Comparison of ENCODE assay signal across 29 cellular contexts in genomic region chr5:80165430-80165829, GRCh38.
DNase-seq lines count a peak whose midpoint lies in the region; FAIRE-seq and TF ChIP-seq lines count a peak whose summit lies in the region.
"Had no signal": no experiment of that assay in that cellular context is flagged by ENCODE, and none has a peak within 500 bp of the region (broad histone marks: within the 10 kb centered on the region; RNA-seq: fewer than 3 reads in every experiment).

No MANE protein-coding gene starts in this region.

- no peak overlapping the region for H2AFZ ChIP-seq in mesenchymal stem cell (ENCODE audit: low read depth, low read length)

- DNase-seq in CD4-positive, alpha-beta memory T cell, result no peak
- no peak for DNase-seq in CD8-positive, alpha-beta memory T cell
- DNase-seq in amniotic epithelial cell (ENCODE audit: low read depth) (peak; percentile 81), mesenchymal stem cell (peak; percentile 30), NCI-H2081 (lab: John Stamatoyannopoulos, UW) (no peak), endothelial cell (ENCODE audit: low spot score) (no peak), D721Med (ENCODE audit: insufficient read length, low spot score) (no peak), SKM-1 treated with dmso at 0.1 percent for 144 hours (lab: John Stamatoyannopoulos, UW; ENCODE audit: unreplicated experiment) (no peak)
- DNase-seq: activated B cell treated with CpG ODN at 0.5 μM for 24 hours; activated CD8-positive, alpha-beta T cell treated with anti-CD3 and anti-CD28 coated beads for 36 hours; activated gamma-delta T cell; aorta; cortex of kidney; DMS 273 treated with DMSO at 0.1 percent for 48 hours; effector memory CD8-positive, alpha-beta T cell; foreskin keratinocyte; heart right ventricle; Karpas-422; NCI-H1436 treated with DMSO at 0.1 percent for 48 hours; NCI-H2171; NCI-H524; occipital lobe; SHP77; SW 1271 had no signal

- H3K9ac ChIP-seq in mesenchymal stem cell (ENCODE audit: low read length), result no peak overlapping the region

- intact Hi-C loops in CD4-positive, alpha-beta memory T cell (cut with micrococcal nuclease), result loop anchor here (2.0 kb wide), 1 partner anchor 17 kb away; no protein-coding TSS in a partner anchor

- POLR2A ChIA-PET in CD4-positive, alpha-beta memory T cell (lab: Charles Lee; ENCODE audit: partially characterized antibody), result interaction anchor here (0.8 to 3.5 kb wide), 11 partner anchors 11 to 112 kb away, joined by 3 to 16 read pairs (median 6); partner anchors contain the start of gene SERINC5
- POLR2A ChIA-PET in CD8-positive, alpha-beta memory T cell (lab: Charles Lee), result no interaction called here

- peak overlapping the region in 1 of 8 donors; percentile 34 for H3K4me3 Mint-ChIP-seq in CD4-positive, alpha-beta memory T cell
- no peak overlapping the region for H3K4me3 Mint-ChIP-seq in CD8-positive, alpha-beta memory T cell
- H3K4me3 Mint-ChIP-seq in endothelial cell (ENCODE audit: unreplicated experiment), result no peak overlapping the region
- H3K4me3 Mint-ChIP-seq: activated B cell treated with CpG ODN at 0.5 μM for 24 hours; activated CD8-positive, alpha-beta T cell treated with anti-CD3 and anti-CD28 coated beads for 36 hours; effector memory CD8-positive, alpha-beta T cell; memory B cell; stimulated activated naive CD8-positive, alpha-beta T cell treated with anti-CD3 and anti-CD28 coated beads, Interleukin-15, Interleukin-2, amounts not matched to agents 100 ng/mL and 50 ng/mL, for 24 hours had no signal

- peak overlapping the region in 6 of 7 donors; percentile 45 to 82 (median 60) for H3K27ac Mint-ChIP-seq in CD4-positive, alpha-beta memory T cell
- H3K27ac Mint-ChIP-seq in CD8-positive, alpha-beta memory T cell, result peak overlapping the region in 5 of 8 donors; percentile 14 to 69 (median 44)
- H3K27ac Mint-ChIP-seq in endothelial cell (ENCODE audit: unreplicated experiment), result no peak overlapping the region
- H3K27ac Mint-ChIP-seq: activated B cell treated with CpG ODN at 0.5 μM for 24 hours; memory B cell; stimulated activated naive CD8-positive, alpha-beta T cell treated with anti-CD3 and anti-CD28 coated beads, Interleukin-15, Interleukin-2, amounts not matched to agents 100 ng/mL and 50 ng/mL, for 24 hours had no signal

- H3K27me3 ChIP-seq in CD4-positive, alpha-beta memory T cell (ENCODE audit: insufficient read depth, low read length), result no peaks in the 10 kb centered on the region
- no peaks in the 10 kb centered on the region for H3K27me3 ChIP-seq in CD8-positive, alpha-beta memory T cell (ENCODE audit: insufficient read depth, low read length, poor library complexity, severe bottlenecking)
- no peaks in the 10 kb centered on the region for H3K27me3 ChIP-seq in mesenchymal stem cell (ENCODE audit: control insufficient read depth in 1 of 2, insufficient read depth in 1 of 2, low read length in 2 of 2)
- H3K27me3 ChIP-seq: foreskin keratinocyte, heart right ventricle had no signal

- H3K4ac ChIP-seq in mesenchymal stem cell (ENCODE audit: low read depth in 1 of 2, low read length in 2 of 2), result no peak overlapping the region

- H3K18ac ChIP-seq in mesenchymal stem cell (ENCODE audit: low read depth in 1 of 2, low read length in 2 of 2), result no peak overlapping the region

- no peak overlapping the region for H4K8ac ChIP-seq in mesenchymal stem cell (ENCODE audit: low read length)

- no peak overlapping the region for H2BK15ac ChIP-seq in mesenchymal stem cell (ENCODE audit: low read depth, poor library complexity, severe bottlenecking)

- H3K14ac ChIP-seq in mesenchymal stem cell (ENCODE audit: low read length in 2 of 2), result no peak overlapping the region

- CTCF ChIA-PET in CD4-positive, alpha-beta memory T cell (lab: Charles Lee; ENCODE audit: partially characterized antibody), result interaction anchor here (1.1 to 1.7 kb wide), 6 partner anchors 10 to 110 kb away, joined by 3 to 7 read pairs (median 4); no protein-coding TSS in a partner anchor
- CTCF ChIA-PET in CD8-positive, alpha-beta memory T cell (lab: Charles Lee), result interaction anchor here (1.4 to 1.5 kb wide), 2 partner anchors 11 to 15 kb away, joined by 3 to 4 read pairs; no protein-coding TSS in a partner anchor

- no peaks in the 10 kb centered on the region for H3K9me3 ChIP-seq in CD4-positive, alpha-beta memory T cell (ENCODE audit: control insufficient read depth in 1 of 2, low read length in 2 of 2)
- H3K9me3 ChIP-seq in CD8-positive, alpha-beta memory T cell (ENCODE audit: low read length), result no peaks in the 10 kb centered on the region
- no peaks in the 10 kb centered on the region for H3K9me3 ChIP-seq in mesenchymal stem cell (ENCODE audit: control insufficient read depth, low read length)

- no peaks in the 10 kb centered on the region for H3K9me3 Mint-ChIP-seq in CD4-positive, alpha-beta memory T cell
- H3K9me3 Mint-ChIP-seq in CD8-positive, alpha-beta memory T cell, result no peaks in the 10 kb centered on the region
- no peaks in the 10 kb centered on the region for H3K9me3 Mint-ChIP-seq in endothelial cell (ENCODE audit: unreplicated experiment)
- H3K9me3 Mint-ChIP-seq: effector memory CD8-positive, alpha-beta T cell; stimulated activated naive CD8-positive, alpha-beta T cell treated with anti-CD3 and anti-CD28 coated beads, Interleukin-15, Interleukin-2, amounts not matched to agents 100 ng/mL and 50 ng/mL, for 24 hours had no signal

- H3K36me3 ChIP-seq in CD4-positive, alpha-beta memory T cell (ENCODE audit: insufficient read depth, low read length), result peaks cover 53% of the 10 kb centered on the region
- peaks cover 20% of the 10 kb centered on the region for H3K36me3 ChIP-seq in CD8-positive, alpha-beta memory T cell (ENCODE audit: insufficient read depth, low read length)
- H3K36me3 ChIP-seq in mesenchymal stem cell (ENCODE audit: control insufficient read depth in 1 of 2, insufficient read depth in 2 of 2, low read depth in 1 of 2, low read length in 2 of 2), result peaks cover 0 to 43% of the 10 kb centered on the region in 2 experiments

- H3K27ac ChIP-seq in CD4-positive, alpha-beta memory T cell (ENCODE audit: low read depth, low read length), result no peak overlapping the region
- no peak overlapping the region for H3K27ac ChIP-seq in CD8-positive, alpha-beta memory T cell (ENCODE audit: low read depth, low read length)
- no peak overlapping the region for H3K27ac ChIP-seq in mesenchymal stem cell (ENCODE audit: low read length, poor library complexity, severe bottlenecking)
- H3K27ac ChIP-seq: C4-2B, foreskin keratinocyte, heart right ventricle, HL-60 had no signal

- no peak overlapping the region for H2AK5ac ChIP-seq in mesenchymal stem cell (ENCODE audit: low read length, severe bottlenecking)

- peaks cover 85 to 89% of the 10 kb centered on the region in 2 donors for H3K36me3 Mint-ChIP-seq in CD4-positive, alpha-beta memory T cell
- H3K36me3 Mint-ChIP-seq in CD8-positive, alpha-beta memory T cell, result peaks cover 44 to 85% (median 53%) of the 10 kb centered on the region in 3 donors
- peaks cover 55% of the 10 kb centered on the region for H3K36me3 Mint-ChIP-seq in endothelial cell (ENCODE audit: low read depth, unreplicated experiment)

- no peak overlapping the region for H2BK120ac ChIP-seq in mesenchymal stem cell (ENCODE audit: low read depth, low read length)

- H2BK12ac ChIP-seq in mesenchymal stem cell (ENCODE audit: low read length in 2 of 2), result no peak overlapping the region

- no peak overlapping the region for H3K4me3 ChIP-seq in CD4-positive, alpha-beta memory T cell (ENCODE audit: low read length in 2 of 2)
- no peak overlapping the region for H3K4me3 ChIP-seq in CD8-positive, alpha-beta memory T cell (ENCODE audit: low read length)
- no peak overlapping the region for H3K4me3 ChIP-seq in mesenchymal stem cell (ENCODE audit: insufficient read depth in 1 of 2, low read depth in 1 of 2, low read length in 2 of 2)
- H3K4me3 ChIP-seq: heart right ventricle had no signal

- TF ChIP-seq CTCF in endothelial cell (IDR thresholded peaks at IDR 0.05; ENCODE audit: unreplicated experiment), result no peak
- no peak for TF ChIP-seq CTCF in D721Med (IDR thresholded peaks at IDR 0.05; ENCODE audit: insufficient read depth, missing control alignments)

- H3K27me3 Mint-ChIP-seq in CD4-positive, alpha-beta memory T cell, result no peaks in the 10 kb centered on the region
- peaks cover 0 to 3% of the 10 kb centered on the region in 2 donors for H3K27me3 Mint-ChIP-seq in CD8-positive, alpha-beta memory T cell
- H3K27me3 Mint-ChIP-seq in endothelial cell (ENCODE audit: unreplicated experiment), result no peaks in the 10 kb centered on the region
- H3K27me3 Mint-ChIP-seq: activated B cell treated with CpG ODN at 0.5 μM for 24 hours; activated CD8-positive, alpha-beta T cell treated with anti-CD3 and anti-CD28 coated beads for 36 hours; effector memory CD8-positive, alpha-beta T cell; memory B cell; stimulated activated naive CD8-positive, alpha-beta T cell treated with anti-CD3 and anti-CD28 coated beads, Interleukin-15, Interleukin-2, amounts not matched to agents 100 ng/mL and 50 ng/mL, for 24 hours had no signal

- WGBS in mesenchymal stem cell, result no CpG with 5 or more reads among the region's 2 CpGs

- peaks cover 38% of the 10 kb centered on the region for H3K4me1 ChIP-seq in CD4-positive, alpha-beta memory T cell (ENCODE audit: insufficient read depth, low read length)
- H3K4me1 ChIP-seq in CD8-positive, alpha-beta memory T cell (ENCODE audit: insufficient read depth, low read length), result peaks cover 19% of the 10 kb centered on the region
- no peaks in the 10 kb centered on the region for H3K4me1 ChIP-seq in mesenchymal stem cell (ENCODE audit: control insufficient read depth, insufficient read depth, low read depth, low read length)
- H3K4me1 ChIP-seq: foreskin keratinocyte, heart right ventricle had no signal

- no peak overlapping the region for H2BK5ac ChIP-seq in mesenchymal stem cell (ENCODE audit: low read depth, low read length, poor library complexity, severe bottlenecking)

- FAIRE-seq in D721Med (lab: Jason Lieb, UNC), result no peak
- FAIRE-seq: GM12892 had no signal

- H3K23ac ChIP-seq in mesenchymal stem cell (ENCODE audit: low read length in 2 of 2), result no peak overlapping the region

- H3K4me2 ChIP-seq in mesenchymal stem cell (ENCODE audit: low read length, poor library complexity, severe bottlenecking), result no peak overlapping the region

- peaks cover 36 to 65% (median 53%) of the 10 kb centered on the region in 4 donors for H3K4me1 Mint-ChIP-seq in CD4-positive, alpha-beta memory T cell
- peaks cover 28 to 57% (median 50%) of the 10 kb centered on the region in 3 donors for H3K4me1 Mint-ChIP-seq in CD8-positive, alpha-beta memory T cell
- H3K4me1 Mint-ChIP-seq in endothelial cell (ENCODE audit: unreplicated experiment), result peaks cover 23% of the 10 kb centered on the region
- H3K4me1 Mint-ChIP-seq: activated B cell treated with CpG ODN at 0.5 μM for 24 hours, memory B cell had no signal

- no peaks in the 10 kb centered on the region for H3K79me1 ChIP-seq in mesenchymal stem cell (replicated peaks; ENCODE audit: low read length, poor library complexity, severe bottlenecking)

- H4K91ac ChIP-seq in mesenchymal stem cell (ENCODE audit: low read length), result no peak overlapping the region

Comparison
In these comparisons a context has a peak if more than half of its experiments do, and no peak if none do; other contexts are left out.
1. DNase-seq: peak in amniotic epithelial cell (single experiment) and mesenchymal stem cell (single experiment); none in CD4-positive, alpha-beta memory T cell (0 of 5), CD8-positive, alpha-beta memory T cell (0 of 5), NCI-H2081 (0 of 2), endothelial cell (single experiment), D721Med (single experiment) and SKM-1 treated with dmso at 0.1 percent for 144 hours (single experiment).